ENCODE assay signal across 8 cellular contexts in genomic region chr6:27630727-27631613, GRCh38.
A peak's percentile ranks its signal among the peaks of the same experiment; 100 is the strongest.
DNase-seq lines count a peak whose midpoint lies in the region; ATAC-seq and TF ChIP-seq lines count a peak whose summit lies in the region.

No MANE protein-coding gene starts in this region.

- peak overlapping the region in 1 of 2 donors; percentile 40 for H3K9ac ChIP-seq in colonic mucosa (ENCODE audit: low read depth in 2 of 2, low read length in 2 of 2)

- H3K36me3 Mint-ChIP-seq in CD4-positive, alpha-beta memory T cell, result no peaks in the 10 kb centered on the region
- peaks cover 0 to 15% (median 2%) of the 10 kb centered on the region in 3 donors for H3K36me3 Mint-ChIP-seq in naive thymus-derived CD8-positive, alpha-beta T cell

- H3K27ac ChIP-seq in CD4-positive, alpha-beta memory T cell (ENCODE audit: low read depth, low read length), result no peak overlapping the region
- no peak overlapping the region for H3K27ac ChIP-seq in colonic mucosa

- H3K4me3 Mint-ChIP-seq in CD4-positive, alpha-beta memory T cell, result peak overlapping the region in 7 of 8 donors; percentile 48 to 75 (median 70)
- H3K4me3 Mint-ChIP-seq in naive thymus-derived CD8-positive, alpha-beta T cell, result peak overlapping the region; percentile 19 to 81 (median 61)

- H3K4me3 ChIP-seq in CD4-positive, alpha-beta memory T cell (ENCODE audit: low read length in 2 of 2), result no peak overlapping the region
- H3K4me3 ChIP-seq in colonic mucosa, result peak overlapping the region; percentile 22

- DNase-seq in CD4-positive, alpha-beta memory T cell, result no peak
- peak; percentile 51 for DNase-seq in SK-N-DZ (ENCODE audit: low spot score)
- peak; percentile 41 for DNase-seq in colonic mucosa
- no peak for DNase-seq in naive thymus-derived CD8-positive, alpha-beta T cell
- no peak for DNase-seq in NCI-H187 (lab: John Stamatoyannopoulos, UW)

- H3K27me3 Mint-ChIP-seq in CD4-positive, alpha-beta memory T cell, result peaks cover 53 to 66% of the 10 kb centered on the region in 2 donors
- H3K27me3 Mint-ChIP-seq in naive thymus-derived CD8-positive, alpha-beta T cell, result peaks cover 53 to 90% (median 72%) of the 10 kb centered on the region in 5 donors

- ATAC-seq in HG02588 (IDR thresholded peaks at IDR 0.05; ENCODE audit: unreplicated experiment) (peak; percentile 46), GM21576 (IDR thresholded peaks at IDR 0.05; ENCODE audit: unreplicated experiment) (no peak), HG03378 (IDR thresholded peaks at IDR 0.05; ENCODE audit: unreplicated experiment) (no peak)
- no peak for ATAC-seq in naive thymus-derived CD8-positive, alpha-beta T cell

- H3K4me1 Mint-ChIP-seq in CD4-positive, alpha-beta memory T cell, result peaks cover 4 to 10% (median 7%) of the 10 kb centered on the region in 4 donors
- H3K4me1 Mint-ChIP-seq in naive thymus-derived CD8-positive, alpha-beta T cell, result peaks cover 3 to 16% (median 10%) of the 10 kb centered on the region in 4 donors

- intact Hi-C loops in CD4-positive, alpha-beta memory T cell (cut with micrococcal nuclease), result no loop called here
- intact Hi-C loops in colonic mucosa (cut with DNase I), result no loop called here

- H3K4me1 ChIP-seq in CD4-positive, alpha-beta memory T cell (ENCODE audit: insufficient read depth, low read length), result no peaks in the 10 kb centered on the region
- no peaks in the 10 kb centered on the region for H3K4me1 ChIP-seq in colonic mucosa

- peaks cover 0 to 19% (median 7%) of the 10 kb centered on the region in 8 donors for H3K9me3 Mint-ChIP-seq in CD4-positive, alpha-beta memory T cell
- H3K9me3 Mint-ChIP-seq in naive thymus-derived CD8-positive, alpha-beta T cell, result peaks cover 0 to 25% (median 0%) of the 10 kb centered on the region in 9 donors

- POLR2A ChIA-PET in CD4-positive, alpha-beta memory T cell (lab: Charles Lee; ENCODE audit: partially characterized antibody), result no interaction called here
- POLR2A ChIA-PET in naive thymus-derived CD8-positive, alpha-beta T cell (lab: Charles Lee), result no interaction called here

- no peaks in the 10 kb centered on the region for H3K36me3 ChIP-seq in CD4-positive, alpha-beta memory T cell (ENCODE audit: insufficient read depth, low read length)
- no peaks in the 10 kb centered on the region for H3K36me3 ChIP-seq in colonic mucosa

- peaks cover 3% of the 10 kb centered on the region for H3K27me3 ChIP-seq in CD4-positive, alpha-beta memory T cell (ENCODE audit: insufficient read depth, low read length)
- H3K27me3 ChIP-seq in colonic mucosa, result peaks cover 6% of the 10 kb centered on the region

- H3K9me3 ChIP-seq in CD4-positive, alpha-beta memory T cell (ENCODE audit: control insufficient read depth in 1 of 2, low read length in 2 of 2), result no peaks in the 10 kb centered on the region
- no peaks in the 10 kb centered on the region for H3K9me3 ChIP-seq in colonic mucosa

- no peak for TF ChIP-seq CTCF in colonic mucosa (IDR thresholded peaks at IDR 0.05)

- H3K27ac Mint-ChIP-seq in CD4-positive, alpha-beta memory T cell, result no peak overlapping the region
- H3K27ac Mint-ChIP-seq in naive thymus-derived CD8-positive, alpha-beta T cell, result peak overlapping the region in 1 of 10 donors; percentile 66

- CTCF ChIA-PET in CD4-positive, alpha-beta memory T cell (lab: Charles Lee; ENCODE audit: partially characterized antibody), result interaction anchor here (1.4 kb wide), 1 partner anchor 39 kb away, joined by 3 read pairs; no protein-coding TSS in a partner anchor

Comparison
In these comparisons a context has a peak if more than half of its experiments do, and no peak if none do; other contexts are left out.
1. DNase-seq: peak in SK-N-DZ (single experiment) and colonic mucosa (single experiment); none in CD4-positive, alpha-beta memory T cell (0 of 5), naive thymus-derived CD8-positive, alpha-beta T cell (0 of 10) and NCI-H187 (0 of 2).